ENCODE assay signal across 12 cellular contexts in genomic region chr14:104223810-104224515, GRCh38.
DNase-seq lines count a peak whose midpoint lies in the region; ATAC-seq and TF ChIP-seq lines count a peak whose summit lies in the region.
"Had no signal": no experiment of that assay in that cellular context is flagged by ENCODE, and none has a peak within 500 bp of the region (broad histone marks: within the 10 kb centered on the region; RNA-seq: fewer than 3 reads in every experiment).

No MANE protein-coding gene starts in this region.

- H3K27me3 Mint-ChIP-seq in chondrocyte (ENCODE audit: low read depth) (peaks cover 5% of the 10 kb centered on the region), mesothelial cell of epicardium (ENCODE audit: low read depth) (peaks cover 6% of the 10 kb centered on the region)

- no peak for ATAC-seq in GM19395 (IDR thresholded peaks at IDR 0.05; ENCODE audit: unreplicated experiment)
- ATAC-seq: stimulated activated memory B cell treated with anti-CD40 and anti-IgM and Interleukin-4, amounts not matched to agents 10 μg/mL and 1 μg/mL and 100 μg/mL, for 72 hours had no signal

- no peaks in the 10 kb centered on the region for H3K27me3 ChIP-seq in ACC112 (ENCODE audit: insufficient read depth, low read length)

- H3K27ac Mint-ChIP-seq in chondrocyte (ENCODE audit: unreplicated experiment) = no peak overlapping the region
- H3K27ac Mint-ChIP-seq in mesothelial cell of epicardium = peak overlapping the region; percentile 92
- H3K27ac Mint-ChIP-seq: B cell; stimulated activated memory B cell treated with anti-CD40 and anti-IgM and Interleukin-4, amounts not matched to agents 10 μg/mL and 1 μg/mL and 100 μg/mL, for 72 hours had no signal

- no peak overlapping the region for H2AFZ ChIP-seq in ACC112 (ENCODE audit: low read length, unreplicated experiment)

- POLR2A ChIA-PET in HEK293 (lab: Yijun Ruan, JAX) = no interaction called here

- WGBS in lower leg skin, 2 donors = 21 to 25% methylated on average over 20 to 21 of the region's 21 CpGs

- peak; percentile 60 for DNase-seq in chondrocyte (ENCODE audit: low spot score)
- DNase-seq in mesothelial cell of epicardium (ENCODE audit: low spot score in 2 of 2, unreplicated experiment in 2 of 2) = no peak
- DNase-seq in lower leg skin (ENCODE audit: low spot score in 2 of 2) = no peak
- DNase-seq in cortex of kidney (lab: John Stamatoyannopoulos, UW) = no peak
- no peak for DNase-seq in DMS53 (lab: John Stamatoyannopoulos, UW)
- DNase-seq: GOT3, MV-4-11 had no signal

- no peaks in the 10 kb centered on the region for H3K79me2 ChIP-seq in ACC112 (ENCODE audit: control insufficient read depth, insufficient read depth, low read length, unreplicated experiment)

- H3K27ac ChIP-seq in ACC112 (ENCODE audit: low read depth, low read length) = no peak overlapping the region
- no peak overlapping the region for H3K27ac ChIP-seq in HEK293 (ENCODE audit: extremely low read depth, low read depth, low read length)

- H3K4me1 ChIP-seq in ACC112 (ENCODE audit: control insufficient read depth, insufficient read depth, low read length, unreplicated experiment) (no peaks in the 10 kb centered on the region), HEK293 (ENCODE audit: control insufficient read depth, insufficient read depth, low read length) (no peaks in the 10 kb centered on the region)

- 0 out of 2 replicates have a peak overlapping the region, but pooled peaks have one; percentile 16 for H3K4me3 ChIP-seq in ACC112 (ENCODE audit: low read depth, low read length)
- no peak overlapping the region for H3K4me3 ChIP-seq in HEK293 (ENCODE audit: low read depth, low read length)
- H3K4me3 ChIP-seq in lower leg skin (ENCODE audit: low read depth, poor library complexity, severe bottlenecking) = no peak overlapping the region

- peaks cover 7% of the 10 kb centered on the region for H3K9me3 Mint-ChIP-seq in chondrocyte (ENCODE audit: low read depth)
- peaks cover 6% of the 10 kb centered on the region for H3K9me3 Mint-ChIP-seq in mesothelial cell of epicardium

- H3K36me3 ChIP-seq in ACC112 (ENCODE audit: insufficient read depth, low read length) = no peaks in the 10 kb centered on the region
- H3K36me3 ChIP-seq in HEK293 (ENCODE audit: control insufficient read depth in 2 of 2, insufficient read depth in 1 of 2, low read length in 2 of 2) = no peaks in the 10 kb centered on the region

- H3K4me1 Mint-ChIP-seq in chondrocyte (ENCODE audit: low read depth) (no peaks in the 10 kb centered on the region), mesothelial cell of epicardium (peaks cover 32% of the 10 kb centered on the region)

- TF ChIP-seq CTCF in HEK293 (tag by site-specific recombination; IDR thresholded peaks at IDR 0.05) = no peak
- TF ChIP-seq CTCF in chondrocyte (IDR thresholded peaks at IDR 0.05) = no peak
- TF ChIP-seq CTCF in mesothelial cell of epicardium (IDR thresholded peaks at IDR 0.05; ENCODE audit: unreplicated experiment) = no peak
- TF ChIP-seq CTCF in lower leg skin (IDR thresholded peaks at IDR 0.05) = no peak

- H3K4me3 Mint-ChIP-seq in chondrocyte (ENCODE audit: unreplicated experiment) = no peak overlapping the region
- peak overlapping the region; percentile 68 for H3K4me3 Mint-ChIP-seq in mesothelial cell of epicardium
- H3K4me3 Mint-ChIP-seq: B cell; stimulated activated memory B cell treated with anti-CD40 and anti-IgM and Interleukin-4, amounts not matched to agents 10 μg/mL and 1 μg/mL and 100 μg/mL, for 72 hours had no signal

- TF ChIP-seq POLR2A in lower leg skin (IDR thresholded peaks at IDR 0.05) = no peak

- H3K36me3 Mint-ChIP-seq in chondrocyte (ENCODE audit: low read depth) = peaks cover 5% of the 10 kb centered on the region
- no peaks in the 10 kb centered on the region for H3K36me3 Mint-ChIP-seq in mesothelial cell of epicardium
- H3K36me3 Mint-ChIP-seq: stimulated activated memory B cell treated with anti-CD40 and anti-IgM and Interleukin-4, amounts not matched to agents 10 μg/mL and 1 μg/mL and 100 μg/mL, for 72 hours had no signal

- CTCF ChIA-PET in HEK293 (lab: Yijun Ruan, JAX) = interaction anchor here (0.6 to 1.1 kb wide), 8 partner anchors 18 to 840 kb away, joined by 3 to 6 read pairs (median 4); no protein-coding TSS in a partner anchor

- H3K9me3 ChIP-seq in HEK293 (ENCODE audit: control insufficient read depth, insufficient read depth, low read depth, low read length) = no peaks in the 10 kb centered on the region

- intact Hi-C loops in lower leg skin (cut with DNase I; ENCODE audit: low total_unique reads) = no loop called here

TF ChIP-seq in HEK293, 187 proteins besides CTCF, POLR2A, EP300 and RAD21:
- peak; percentile 62; the same call in 1 of the 2 replicates for TF ChIP-seq ZBTB17 (tag by site-specific recombination; IDR thresholded peaks at IDR 0.05)
- no peak for TF ChIP-seq ZFHX2 (tag by site-specific recombination; conservative IDR thresholded peaks at IDR 0.05)
TF ChIP-seq in HEK293: peak in this region for 1.
